Comparison of ENCODE assay signal across 8 cellular contexts in the genomic region with DNA sequence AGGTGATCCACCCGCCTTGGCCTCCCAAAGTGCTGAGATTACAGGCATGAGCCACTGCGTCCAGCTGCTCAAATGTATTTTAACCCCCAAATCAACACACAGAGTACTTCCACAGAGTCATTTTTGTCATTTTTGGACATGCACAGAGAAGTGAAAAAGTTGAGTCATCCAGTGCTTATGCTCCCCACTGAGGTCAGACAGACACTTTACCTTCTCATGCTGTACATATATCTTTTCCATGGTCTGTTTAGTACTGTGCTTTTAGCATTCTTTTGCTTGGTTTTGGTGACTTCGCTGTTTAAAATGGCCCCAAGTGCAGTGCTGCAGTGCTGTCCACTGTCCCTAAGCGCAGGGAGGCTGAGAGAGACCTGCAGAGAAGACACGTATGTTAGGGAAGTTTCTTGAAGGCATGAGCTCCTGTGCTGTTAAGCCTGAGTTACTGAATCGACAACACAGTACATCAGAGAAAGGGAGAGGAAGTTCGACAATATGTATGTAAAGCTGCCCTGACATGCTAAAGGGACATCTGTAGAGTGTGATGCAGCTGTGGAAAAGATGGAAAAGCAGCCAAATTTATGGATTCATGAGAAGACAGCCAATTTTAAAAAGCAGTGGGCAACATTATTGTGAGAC.
DNase-seq lines count a peak whose midpoint lies in the region; ATAC-seq and TF ChIP-seq lines count a peak whose summit lies in the region.
"Not testable (repeated sequence)": the region's sequence is repeated elsewhere in the genome, so short reads cannot be mapped to it uniquely, and the experiment has no call there.

No MANE protein-coding gene starts in this region.

- intact Hi-C loops in activated B cell treated with CpG ODN at 0.5 μM for 24 hours (cut with micrococcal nuclease) = loop anchor here (10.0 kb wide), 1 partner anchor 196 kb away; no protein-coding TSS in a partner anchor

- not testable (repeated sequence) for H3K4me3 ChIP-seq in GM12865 (ENCODE audit: low read depth, low read length)

- POLR2A ChIA-PET in activated B cell treated with CpG ODN at 0.5 μM for 24 hours (lab: Charles Lee) = not testable (repeated sequence)

- CTCF ChIA-PET in activated B cell treated with CpG ODN at 0.5 μM for 24 hours (lab: Charles Lee) = not testable (repeated sequence)

- not testable (repeated sequence) for H3K27me3 Mint-ChIP-seq in activated B cell treated with CpG ODN at 0.5 μM for 24 hours

- peak overlapping the region; percentile 42 for H3K4me3 Mint-ChIP-seq in activated B cell treated with CpG ODN at 0.5 μM for 24 hours
- not testable (repeated sequence) for H3K4me3 Mint-ChIP-seq in stimulated activated effector memory CD8-positive, alpha-beta T cell treated with anti-CD3 and anti-CD28 coated beads, Interleukin-12 subunit alpha, Interleukin-12 subunit beta, amount 100 ng/mL, for 72 hours

- DNase-seq in GM12865 (ENCODE audit: low read depth) = peak; percentile 90
- peak; percentile 27 for DNase-seq in activated B cell treated with CpG ODN at 0.5 μM for 24 hours
- DNase-seq in stimulated activated effector memory CD8-positive, alpha-beta T cell treated with anti-CD3 and anti-CD28 coated beads, Interleukin-12 subunit alpha, Interleukin-12 subunit beta, amount 100 ng/mL, for 72 hours (ENCODE audit: low spot score in 2 of 2) = not testable (repeated sequence)

- ATAC-seq in GM18873 (IDR thresholded peaks at IDR 0.05; ENCODE audit: low FRiP score, unreplicated experiment) (peak; percentile 62), GM21367 (IDR thresholded peaks at IDR 0.05; ENCODE audit: unreplicated experiment) (peak; percentile 75), HG02642 (IDR thresholded peaks at IDR 0.05; ENCODE audit: poor library complexity, unreplicated experiment) (peak; percentile 83), HG03103 (IDR thresholded peaks at IDR 0.05; ENCODE audit: low read depth, unreplicated experiment) (peak; percentile 71), HG03571 (IDR thresholded peaks at IDR 0.05; ENCODE audit: unreplicated experiment) (peak; percentile 69), activated B cell treated with CpG ODN at 0.5 μM for 24 hours (ENCODE audit: low read depth) (peak; percentile 87)
- ATAC-seq in stimulated activated effector memory CD8-positive, alpha-beta T cell treated with anti-CD3 and anti-CD28 coated beads, Interleukin-12 subunit alpha, Interleukin-12 subunit beta, amount 100 ng/mL, for 72 hours = peak; percentile 64

- H3K27ac Mint-ChIP-seq in activated B cell treated with CpG ODN at 0.5 μM for 24 hours = peak overlapping the region; percentile 82
- not testable (repeated sequence) for H3K27ac Mint-ChIP-seq in stimulated activated effector memory CD8-positive, alpha-beta T cell treated with anti-CD3 and anti-CD28 coated beads, Interleukin-12 subunit alpha, Interleukin-12 subunit beta, amount 100 ng/mL, for 72 hours

- H3K36me3 Mint-ChIP-seq in activated B cell treated with CpG ODN at 0.5 μM for 24 hours (ENCODE audit: low read depth); stimulated activated effector memory CD8-positive, alpha-beta T cell treated with anti-CD3 and anti-CD28 coated beads, Interleukin-12 subunit alpha, Interleukin-12 subunit beta, amount 100 ng/mL, for 72 hours: not testable (repeated sequence)

- H3K4me1 Mint-ChIP-seq in activated B cell treated with CpG ODN at 0.5 μM for 24 hours = peaks cover 37% of the 10 kb centered on the region
- not testable (repeated sequence) for H3K4me1 Mint-ChIP-seq in stimulated activated effector memory CD8-positive, alpha-beta T cell treated with anti-CD3 and anti-CD28 coated beads, Interleukin-12 subunit alpha, Interleukin-12 subunit beta, amount 100 ng/mL, for 72 hours

- not testable (repeated sequence) for TF ChIP-seq CTCF in GM12865 (IDR thresholded peaks at IDR 0.05; ENCODE audit: insufficient read depth, low read depth, low read length, missing control alignments); activated B cell treated with CpG ODN at 0.5 μM for 24 hours (IDR thresholded peaks at IDR 0.05)

- not testable (repeated sequence) for H3K9me3 Mint-ChIP-seq in activated B cell treated with CpG ODN at 0.5 μM for 24 hours; stimulated activated effector memory CD8-positive, alpha-beta T cell treated with anti-CD3 and anti-CD28 coated beads, Interleukin-12 subunit alpha, Interleukin-12 subunit beta, amount 100 ng/mL, for 72 hours
